16 cellular contexts compared by ENCODE assay signal in the genomic region with DNA sequence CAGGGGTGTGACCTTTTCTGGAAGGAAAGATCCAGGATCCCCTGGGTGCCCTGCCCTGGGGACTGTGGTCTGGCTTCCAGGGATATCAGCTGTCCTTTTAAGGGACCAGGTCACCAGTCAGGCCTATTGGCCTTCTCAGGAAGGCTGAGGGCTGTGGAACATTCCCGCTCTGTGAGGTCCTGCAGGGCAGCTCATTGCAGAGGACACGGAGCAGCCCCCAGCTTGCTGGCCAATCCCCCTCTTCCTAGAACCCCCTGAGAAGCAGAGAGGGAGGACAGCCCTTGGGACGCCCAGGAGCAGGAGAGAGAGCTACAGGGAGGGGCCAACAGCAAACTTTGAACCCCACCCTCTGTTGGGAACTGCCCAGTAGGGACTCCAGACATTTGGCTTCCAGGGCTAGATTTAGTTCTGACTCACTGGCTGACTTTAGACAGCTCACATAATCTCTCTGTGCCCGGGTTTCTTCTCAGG.
A peak's percentile ranks its signal among the peaks of the same experiment; 100 is the strongest.
DNase-seq lines count a peak whose midpoint lies in the region; ATAC-seq, FAIRE-seq and TF ChIP-seq lines count a peak whose summit lies in the region.
"Had no signal": no experiment of that assay in that cellular context is flagged by ENCODE, and none has a peak within 500 bp of the region (broad histone marks: within the 10 kb centered on the region; RNA-seq: fewer than 3 reads in every experiment).

No MANE protein-coding gene starts in this region.

- no peak overlapping the region for H3K9ac ChIP-seq in keratinocyte (ENCODE audit: control insufficient read depth, extremely low read depth, insufficient read depth, low read length)

- peak; percentile 29 for FAIRE-seq in keratinocyte (lab: Jason Lieb, UNC)

- H3K9me3 ChIP-seq in left ventricle myocardium inferior (replicated peaks) (no peaks in the 10 kb centered on the region), keratinocyte (ENCODE audit: control insufficient read depth, low read depth, low read length) (no peaks in the 10 kb centered on the region), aorta (ENCODE audit: control insufficient read depth, low read length) (no peaks in the 10 kb centered on the region)
- H3K9me3 ChIP-seq: ovary had no signal

- H3K4me3 ChIP-seq in left ventricle myocardium inferior (no peak overlapping the region), brain microvascular endothelial cell (ENCODE audit: low read depth, low read length) (no peak overlapping the region), keratinocyte (ENCODE audit: control insufficient read depth in 2 of 3, extremely low read depth in 1 of 3, insufficient read depth in 2 of 3, low read depth in 1 of 3, low read length in 3 of 3) (no peak overlapping the region), aorta (ENCODE audit: low read length in 2 of 2) (no peak overlapping the region)
- H3K4me3 ChIP-seq: ovary had no signal

- H3K4me1 ChIP-seq in left ventricle myocardium inferior (peaks cover 71% of the 10 kb centered on the region), keratinocyte (ENCODE audit: control insufficient read depth, extremely low read depth, insufficient read depth, low read length) (peaks cover 32% of the 10 kb centered on the region), aorta (ENCODE audit: control insufficient read depth in 1 of 2, insufficient read depth in 2 of 2, low read length in 2 of 2) (peaks cover 0 to 2% of the 10 kb centered on the region in 2 donors)

- no peaks in the 10 kb centered on the region for H4K20me1 ChIP-seq in keratinocyte (ENCODE audit: control insufficient read depth, extremely low read depth, insufficient read depth, low read length)

- intact Hi-C loops in left ventricle myocardium inferior (cut with micrococcal nuclease) (no loop called here), Right ventricle myocardium inferior (cut with DNase I) (loop anchor here (2.0 kb wide), 1 partner anchor 67 kb away; the partner anchor contains the start of gene COL13A1), aorta (cut with DNase I) (loop anchor here (5.0 kb wide), 1 partner anchor 68 kb away; the partner anchor contains the start of gene COL13A1 (in 2 of the 2))

- dilution Hi-C loops in keratinocyte (cut with MboI; ENCODE audit: extremely low pct_ligation_motif_present, low sequenced_read_pairs): no loop called here

- H3K27me3 ChIP-seq in left ventricle myocardium inferior (ENCODE audit: low read depth) (no peaks in the 10 kb centered on the region), brain microvascular endothelial cell (replicated peaks) (no peaks in the 10 kb centered on the region), keratinocyte (ENCODE audit: control insufficient read depth, extremely low read depth, insufficient read depth, low read length) (no peaks in the 10 kb centered on the region), aorta (ENCODE audit: control insufficient read depth in 1 of 2, insufficient read depth in 2 of 2, low read length in 1 of 2) (no peaks in the 10 kb centered on the region)
- H3K27me3 ChIP-seq: ovary had no signal

- H3K79me2 ChIP-seq in keratinocyte (ENCODE audit: control insufficient read depth, insufficient read depth, low read length): no peaks in the 10 kb centered on the region

- WGBS in aorta, 2 donors: 7 to 14% methylated on average over 4 of the region's 4 CpGs

- DNase-seq in left ventricle myocardium inferior (no peak), Right ventricle myocardium inferior (ENCODE audit: missing footprints) (no peak), brain microvascular endothelial cell (peak; percentile 86), keratinocyte (ENCODE audit: low read depth, low spot score) (no peak), aorta (peak; percentile 69 to 78), SW480 (ENCODE audit: low spot score) (no peak), COLO829 (ENCODE audit: low spot score) (no peak), inferior parietal cortex (ENCODE audit: extremely low spot score) (no peak)
- DNase-seq: ACHN; activated CD4-positive, alpha-beta memory T cell treated with anti-CD3 and anti-CD28 coated beads, Interleukin-2, amount 10 ng/mL, durations not matched to agents 7 days and 5 days; activated naive CD4-positive, alpha-beta T cell treated with anti-CD3 and anti-CD28 coated beads for 36 hours; DMS79; hypothalamus; ovary had no signal

- no peak overlapping the region for H3K4me2 ChIP-seq in keratinocyte (ENCODE audit: control insufficient read depth, extremely low read depth, insufficient read depth, low read depth, low read length)

- H3K36me3 ChIP-seq in left ventricle myocardium inferior (no peaks in the 10 kb centered on the region), brain microvascular endothelial cell (replicated peaks) (no peaks in the 10 kb centered on the region), keratinocyte (ENCODE audit: control insufficient read depth in 2 of 2, extremely low read depth in 1 of 2, insufficient read depth in 2 of 2, low read length in 2 of 2) (no peaks in the 10 kb centered on the region), aorta (ENCODE audit: control insufficient read depth in 1 of 2, insufficient read depth in 2 of 2, low read length in 1 of 2) (no peaks in the 10 kb centered on the region)
- H3K36me3 ChIP-seq: ovary had no signal

- TF ChIP-seq CTCF in left ventricle myocardium inferior (IDR thresholded peaks at IDR 0.05; ENCODE audit: borderline replicate concordance): no peak
- TF ChIP-seq CTCF in brain microvascular endothelial cell (IDR thresholded peaks at IDR 0.05; ENCODE audit: low read depth, low read length, missing control alignments): no peak
- TF ChIP-seq CTCF in keratinocyte (optimal IDR thresholded peaks at IDR 0.05 in 1 of 3, IDR thresholded peaks at IDR 0.05 in 1 of 3, conservative IDR thresholded peaks at IDR 0.05 in 1 of 3; ENCODE audit: extremely low read depth in 1 of 3, insufficient read depth in 2 of 3, low read length in 3 of 3): no peak

- ATAC-seq in Right ventricle myocardium inferior (no peak), aorta (ENCODE audit: low FRiP score) (peak; percentile 47)
- ATAC-seq: Panc1 had no signal

- H3K27ac ChIP-seq in left ventricle myocardium inferior (replicated peaks): peak overlapping the region; percentile 44
- H3K27ac ChIP-seq in brain microvascular endothelial cell: peak overlapping the region; percentile 55
- no peak overlapping the region for H3K27ac ChIP-seq in keratinocyte (ENCODE audit: control insufficient read depth, insufficient read depth, low read length)
- peak overlapping the region in 1 of 2 donors; percentile 93 for H3K27ac ChIP-seq in aorta (ENCODE audit: low read depth in 1 of 2, low read length in 2 of 2)
- H3K27ac ChIP-seq: HL-60, ovary had no signal

- no peak overlapping the region for H2AFZ ChIP-seq in keratinocyte (ENCODE audit: control insufficient read depth, low read length)

- in situ Hi-C loops in brain microvascular endothelial cell (cut with HindIII; ENCODE audit: low pct_ligation_motif_present, low sequenced_read_pairs): no loop called here

- no peaks in the 10 kb centered on the region for H3K9me1 ChIP-seq in keratinocyte (ENCODE audit: control insufficient read depth, extremely low read depth, insufficient read depth, low read length)

Comparison
In these comparisons a context has a peak if more than half of its experiments do, and no peak if none do; other contexts are left out.
1. DNase-seq: peak in brain microvascular endothelial cell (single experiment) and aorta (2 of 2); none in left ventricle myocardium inferior (single experiment), Right ventricle myocardium inferior (single experiment), keratinocyte (single experiment), SW480 (single experiment), COLO829 (single experiment) and inferior parietal cortex (single experiment).